ENCODE assay signal across 25 cellular contexts in genomic region chr1:29811247-29811646, GRCh38.
"Had no signal": no experiment of that assay in that cellular context is flagged by ENCODE, and none has a peak within 500 bp of the region (broad histone marks: within the 10 kb centered on the region; RNA-seq: fewer than 3 reads in every experiment).

No MANE protein-coding gene starts in this region.

- H3K36me3 ChIP-seq: ovary, suprapubic skin, tibial nerve had no signal

- H3K9me3 Mint-ChIP-seq: activated naive CD4-positive, alpha-beta T cell treated with anti-CD3 and anti-CD28 coated beads, Interleukin-2, amount 50 U/mL, for 24 hours; activated T-cell treated with anti-CD3 and anti-CD28 coated beads, Interleukin-2, amount 50 U/mL, for 72 hours; brain; natural killer cell; stimulated activated effector memory CD8-positive, alpha-beta T cell treated with anti-CD3 and anti-CD28 coated beads, Interleukin-12 subunit alpha, Interleukin-12 subunit beta, amount 100 ng/mL, for 72 hours; stimulated activated naive CD8-positive, alpha-beta T cell treated with anti-CD3 and anti-CD28 coated beads, Interleukin-15, amount 100 ng/mL, for 72 hours; T-helper 1 cell treated with Interleukin-12 subunit alpha and Interleukin-12 subunit beta and Interleukin-4 antibody, amounts not matched to agents 30 μg/mL and 1 μg/mL, for 36 hours had no signal

- H3K36me3 Mint-ChIP-seq: activated naive CD4-positive, alpha-beta T cell treated with anti-CD3 and anti-CD28 coated beads, Interleukin-2, amount 50 U/mL, for 24 hours; brain; natural killer cell; stimulated activated effector memory CD8-positive, alpha-beta T cell treated with anti-CD3 and anti-CD28 coated beads, Interleukin-12 subunit alpha, Interleukin-12 subunit beta, amount 100 ng/mL, for 72 hours had no signal

- DNase-seq: activated CD4-positive, alpha-beta T cell treated with anti-CD3 and anti-CD28 coated beads for 4 hours; activated CD4-positive, alpha-beta T cell treated with anti-CD3 and anti-CD28 coated beads, Interleukin-2, amount 50 U/mL, for 48 hours; activated CD4-positive, CD25-positive, alpha-beta regulatory T cell; activated gamma-delta T cell; activated T-cell treated with anti-CD3 and anti-CD28 coated beads, Interleukin-2, amount 50 U/mL, for 72 hours; anterior cingulate cortex; caudate nucleus; dermis blood vessel endothelial cell; effector memory CD4-positive, alpha-beta T cell; kidney; midbrain; natural killer cell; ovary; small intestine; stimulated activated CD4-positive, alpha-beta T cell treated with anti-CD3 and anti-CD28 coated beads, Interleukin-2, amount 100 ng/mL, for 24 hours; stimulated activated naive CD8-positive, alpha-beta T cell treated with anti-CD3 and anti-CD28 coated beads, Interleukin-15, amount 100 ng/mL, for 72 hours; T1000 had no signal

- H3K4me3 ChIP-seq: ovary, suprapubic skin, tibial nerve had no signal

- ATAC-seq: activated T-cell treated with anti-CD3 and anti-CD28 coated beads, Interleukin-2, amount 50 U/mL, for 72 hours; esophagus mucosa; natural killer cell; sciatic nerve; stimulated activated effector memory CD8-positive, alpha-beta T cell treated with anti-CD3 and anti-CD28 coated beads, Interleukin-12 subunit alpha, Interleukin-12 subunit beta, amount 100 ng/mL, for 72 hours; stimulated activated naive CD8-positive, alpha-beta T cell treated with anti-CD3 and anti-CD28 coated beads, Interleukin-15, amount 100 ng/mL, for 72 hours had no signal

- H3K4me3 Mint-ChIP-seq: activated naive CD4-positive, alpha-beta T cell treated with anti-CD3 and anti-CD28 coated beads, Interleukin-2, amount 50 U/mL, for 24 hours; activated T-cell treated with anti-CD3 and anti-CD28 coated beads, Interleukin-2, amount 50 U/mL, for 72 hours; brain; natural killer cell; stimulated activated effector memory CD8-positive, alpha-beta T cell treated with anti-CD3 and anti-CD28 coated beads, Interleukin-12 subunit alpha, Interleukin-12 subunit beta, amount 100 ng/mL, for 72 hours; stimulated activated naive CD8-positive, alpha-beta T cell treated with anti-CD3 and anti-CD28 coated beads, Interleukin-15, amount 100 ng/mL, for 72 hours; T-helper 1 cell treated with Interleukin-12 subunit alpha and Interleukin-12 subunit beta and Interleukin-4 antibody, amounts not matched to agents 30 μg/mL and 1 μg/mL, for 36 hours had no signal

- H3K9me3 ChIP-seq: ovary, suprapubic skin, tibial nerve had no signal

- H3K27me3 ChIP-seq: ovary, tibial nerve had no signal

- H3K27me3 Mint-ChIP-seq: stimulated activated naive CD8-positive, alpha-beta T cell treated with anti-CD3 and anti-CD28 coated beads, Interleukin-15, amount 100 ng/mL, for 72 hours had no signal

- H3K27ac ChIP-seq: ovary, suprapubic skin, tibial nerve had no signal

- H3K4me1 Mint-ChIP-seq: activated naive CD4-positive, alpha-beta T cell treated with anti-CD3 and anti-CD28 coated beads, Interleukin-2, amount 50 U/mL, for 24 hours; natural killer cell; stimulated activated effector memory CD8-positive, alpha-beta T cell treated with anti-CD3 and anti-CD28 coated beads, Interleukin-12 subunit alpha, Interleukin-12 subunit beta, amount 100 ng/mL, for 72 hours; stimulated activated naive CD8-positive, alpha-beta T cell treated with anti-CD3 and anti-CD28 coated beads, Interleukin-15, amount 100 ng/mL, for 72 hours had no signal

- H3K27ac Mint-ChIP-seq: activated naive CD4-positive, alpha-beta T cell treated with anti-CD3 and anti-CD28 coated beads, Interleukin-2, amount 50 U/mL, for 24 hours; activated T-cell treated with anti-CD3 and anti-CD28 coated beads, Interleukin-2, amount 50 U/mL, for 72 hours; brain; natural killer cell; stimulated activated effector memory CD8-positive, alpha-beta T cell treated with anti-CD3 and anti-CD28 coated beads, Interleukin-12 subunit alpha, Interleukin-12 subunit beta, amount 100 ng/mL, for 72 hours; T-helper 1 cell treated with Interleukin-12 subunit alpha and Interleukin-12 subunit beta and Interleukin-4 antibody, amounts not matched to agents 30 μg/mL and 1 μg/mL, for 36 hours had no signal

- H3K4me1 ChIP-seq: suprapubic skin, tibial nerve had no signal
